Comparison of ENCODE assay signal across 8 cellular contexts in the genomic region with DNA sequence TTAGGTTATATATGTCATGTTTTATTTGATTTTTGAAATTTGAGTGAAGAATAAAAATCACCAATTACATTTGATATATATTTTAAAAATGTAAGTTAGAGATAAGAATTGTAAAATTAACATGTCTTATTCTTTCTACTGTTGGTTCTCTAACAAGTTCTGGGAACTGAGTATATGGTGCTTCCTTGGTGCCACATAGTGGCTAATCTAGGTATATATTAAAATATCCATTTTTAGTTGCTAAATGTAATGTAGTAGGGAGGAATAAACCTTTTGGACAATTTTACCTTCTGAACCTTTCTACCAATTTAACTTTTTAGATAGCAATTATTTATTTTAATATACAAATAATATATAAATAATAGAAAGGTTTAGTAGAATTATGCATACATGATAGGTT. TPM values are rescaled to one million over a fixed set of nuclear protein-coding genes. Genes with fewer than 3 reads are reported as not detected.
DNase-seq lines count a peak whose midpoint lies in the region; ATAC-seq and TF ChIP-seq lines count a peak whose summit lies in the region.

No MANE protein-coding gene starts in this region.

- no peak overlapping the region for H4K91ac ChIP-seq in mesenchymal stem cell (ENCODE audit: low read length)

- DNase-seq in NCI-H2171 treated with DMSO at 0.1 percent for 48 hours (lab: John Stamatoyannopoulos, UW) (peak; percentile 25), NCI-H2171 (lab: John Stamatoyannopoulos, UW) (no peak), NCI-H2081 (lab: John Stamatoyannopoulos, UW) (peak; percentile 8), breast epithelium (ENCODE audit: low spot score in 2 of 2) (no peak), mesenchymal stem cell (peak; percentile 20)
- DNase-seq in activated effector memory CD4-positive, alpha-beta T cell treated with Interleukin-2 at 50 U/mL for 16 hours, result no peak

- no peak overlapping the region for H2BK15ac ChIP-seq in mesenchymal stem cell (ENCODE audit: low read depth, poor library complexity, severe bottlenecking)

- ATAC-seq in HG02571 (IDR thresholded peaks at IDR 0.05; ENCODE audit: unreplicated experiment) (peak; percentile 65), HG03439 (IDR thresholded peaks at IDR 0.05; ENCODE audit: unreplicated experiment) (no peak)

- no peak overlapping the region for H3K4me2 ChIP-seq in mesenchymal stem cell (ENCODE audit: low read length, poor library complexity, severe bottlenecking)

- H3K4me1 ChIP-seq in breast epithelium (no peaks in the 10 kb centered on the region), mesenchymal stem cell (ENCODE audit: control insufficient read depth, insufficient read depth, low read depth, low read length) (no peaks in the 10 kb centered on the region)

- no peak overlapping the region for H2AFZ ChIP-seq in mesenchymal stem cell (ENCODE audit: low read depth, low read length)

- no peaks in the 10 kb centered on the region for H3K9me3 ChIP-seq in breast epithelium
- no peaks in the 10 kb centered on the region for H3K9me3 ChIP-seq in mesenchymal stem cell (ENCODE audit: control insufficient read depth, low read length)

- H3K18ac ChIP-seq in mesenchymal stem cell (ENCODE audit: low read depth in 1 of 2, low read length in 2 of 2), result no peak overlapping the region

- H3K79me1 ChIP-seq in mesenchymal stem cell (replicated peaks; ENCODE audit: low read length, poor library complexity, severe bottlenecking), result no peaks in the 10 kb centered on the region

- no peak overlapping the region for H3K4ac ChIP-seq in mesenchymal stem cell (ENCODE audit: low read depth in 1 of 2, low read length in 2 of 2)

- no peak overlapping the region for H2BK5ac ChIP-seq in mesenchymal stem cell (ENCODE audit: low read depth, low read length, poor library complexity, severe bottlenecking)

- no peak overlapping the region for H3K23ac ChIP-seq in mesenchymal stem cell (ENCODE audit: low read length in 2 of 2)

- H2AK5ac ChIP-seq in mesenchymal stem cell (ENCODE audit: low read length, severe bottlenecking), result no peak overlapping the region

- no peak for TF ChIP-seq POLR2A in breast epithelium (IDR thresholded peaks at IDR 0.05)

- no peak overlapping the region for H2BK120ac ChIP-seq in mesenchymal stem cell (ENCODE audit: low read depth, low read length)

- H4K8ac ChIP-seq in mesenchymal stem cell (ENCODE audit: low read length), result no peak overlapping the region

- peak; percentile 14 to 64 (median 61) for TF ChIP-seq CTCF in breast epithelium (IDR thresholded peaks at IDR 0.05)

- H3K27me3 ChIP-seq in breast epithelium (no peaks in the 10 kb centered on the region), mesenchymal stem cell (ENCODE audit: control insufficient read depth in 1 of 2, insufficient read depth in 1 of 2, low read length in 2 of 2) (peaks cover 0 to 2% of the 10 kb centered on the region in 2 experiments)

- H2BK12ac ChIP-seq in mesenchymal stem cell (ENCODE audit: low read length in 2 of 2), result no peak overlapping the region

- H3K4me3 ChIP-seq in breast epithelium, result no peak overlapping the region
- H3K4me3 ChIP-seq in mesenchymal stem cell (ENCODE audit: insufficient read depth in 1 of 2, low read depth in 1 of 2, low read length in 2 of 2), result no peak overlapping the region

- no peaks in the 10 kb centered on the region for H3K36me3 ChIP-seq in breast epithelium
- no peaks in the 10 kb centered on the region for H3K36me3 ChIP-seq in mesenchymal stem cell (ENCODE audit: control insufficient read depth in 1 of 2, insufficient read depth in 2 of 2, low read depth in 1 of 2, low read length in 2 of 2)

- H3K27ac ChIP-seq in breast epithelium (no peak overlapping the region), mesenchymal stem cell (ENCODE audit: low read length, poor library complexity, severe bottlenecking) (no peak overlapping the region)

- no peak overlapping the region for H3K14ac ChIP-seq in mesenchymal stem cell (ENCODE audit: low read length in 2 of 2)

- H3K9ac ChIP-seq in mesenchymal stem cell (ENCODE audit: low read length), result peak overlapping the region; percentile 67

- intact Hi-C loops in breast epithelium (cut with DNase I; ENCODE audit: low total_unique reads), result no loop called here

RNA-seq across cellular contexts. Expression of gene CFAP69, which starts 17.5 kb away (rescaled TPM):
- total RNA-seq in breast epithelium, result 10 to 100 TPM; 13.0 to 45.2 (median 21.8) TPM
- 0.73 TPM for polyA plus RNA-seq in mesenchymal stem cell (2013, experiment 1 of 2)
- polyA plus RNA-seq in mesenchymal stem cell (2013, experiment 2 of 2), result 0.85 TPM

RNA-seq across cellular contexts. Expression of gene STEAP2, which starts 50.9 kb away (rescaled TPM):
- total RNA-seq in breast epithelium, result 10 to 100 TPM; 14.4 to 81.9 (median 22.1) TPM
- 0.04 TPM for polyA plus RNA-seq in mesenchymal stem cell (2013, experiment 1 of 2)
- polyA plus RNA-seq in mesenchymal stem cell (2013, experiment 2 of 2), result under 0.01 TPM

RNA-seq across cellular contexts. Expression of gene FAM237B, which starts 58.7 kb away (rescaled TPM):
- under 1 TPM in 1 of 3 donors, not detected in 2; 0.15 TPM for total RNA-seq in breast epithelium
- not detected for polyA plus RNA-seq in mesenchymal stem cell (2013, experiment 1 of 2)
- not detected for polyA plus RNA-seq in mesenchymal stem cell (2013, experiment 2 of 2)

Comparison
In these comparisons a context has a peak if more than half of its experiments do, and no peak if none do; other contexts are left out.
1. DNase-seq: peak in NCI-H2171 treated with DMSO at 0.1 percent for 48 hours (single experiment), NCI-H2081 (2 of 2) and mesenchymal stem cell (single experiment); none in NCI-H2171 (single experiment), breast epithelium (0 of 2) and activated effector memory CD4-positive, alpha-beta T cell treated with Interleukin-2 at 50 U/mL for 16 hours (single experiment).